10 cellular contexts compared by ENCODE assay signal in the genomic region with DNA sequence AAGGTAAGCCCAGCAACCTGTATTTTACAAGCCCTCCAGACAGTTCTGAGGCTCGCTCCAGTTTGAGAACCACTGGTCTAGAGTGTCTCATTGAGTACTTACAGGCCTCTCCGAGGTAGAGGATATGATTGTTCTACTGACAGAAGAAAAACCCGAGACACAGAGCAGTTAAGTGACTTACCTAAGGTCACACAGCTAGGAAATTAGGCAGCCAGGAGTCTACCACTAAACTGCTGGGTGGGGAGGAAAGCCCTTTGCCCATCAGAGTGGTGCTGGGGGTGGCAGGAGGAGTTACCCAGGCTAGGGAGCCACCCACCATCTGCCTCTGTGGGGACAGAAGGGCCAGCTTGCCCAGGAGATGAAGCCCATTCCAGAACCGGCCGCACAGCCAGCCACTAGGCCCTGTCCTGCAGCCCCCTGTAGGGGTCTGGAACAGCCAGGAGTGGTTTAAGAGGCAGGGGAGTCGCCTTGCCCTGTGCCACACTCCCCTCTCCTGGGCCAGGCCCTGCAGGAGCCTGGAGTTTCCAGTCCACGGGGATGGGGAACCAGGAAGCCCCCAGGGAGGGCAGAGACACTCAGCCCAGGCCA. TPM values are rescaled to one million over a fixed set of nuclear protein-coding genes. Genes with fewer than 3 reads are reported as not detected.
A peak's percentile ranks its signal among the peaks of the same experiment; 100 is the strongest.
DNase-seq lines count a peak whose midpoint lies in the region; ATAC-seq and TF ChIP-seq lines count a peak whose summit lies in the region.
"Had no signal": no experiment of that assay in that cellular context is flagged by ENCODE, and none has a peak within 500 bp of the region (broad histone marks: within the 10 kb centered on the region; RNA-seq: fewer than 3 reads in every experiment).

No MANE protein-coding gene starts in this region.

- H3K18ac ChIP-seq in mesendoderm (ENCODE audit: low read length), result no peak overlapping the region

- H2AK5ac ChIP-seq in mesendoderm (ENCODE audit: low read length), result no peak overlapping the region

- peaks cover 19% of the 10 kb centered on the region for H3K27me3 Mint-ChIP-seq in activated naive CD8-positive, alpha-beta T cell treated with anti-CD3 and anti-CD28 coated beads for 36 hours

- H3K4me3 ChIP-seq in left ventricle myocardium inferior (peak overlapping the region; percentile 46), right atrium auricular region (peak overlapping the region in 1 of 2 donors; percentile 23), mesendoderm (ENCODE audit: low read length) (no peak overlapping the region)
- no peak overlapping the region for H3K4me3 ChIP-seq in effector memory CD4-positive, alpha-beta T cell (ENCODE audit: insufficient read depth, low read depth, low read length, poor library complexity, severe bottlenecking)

- H2BK5ac ChIP-seq in mesendoderm (ENCODE audit: low read length), result no peak overlapping the region

- no peak overlapping the region for H4K8ac ChIP-seq in mesendoderm (ENCODE audit: low read depth, low read length)

- H3K27me3 ChIP-seq in left ventricle myocardium inferior (ENCODE audit: low read depth), result peaks cover 62% of the 10 kb centered on the region
- no peaks in the 10 kb centered on the region for H3K27me3 ChIP-seq in right atrium auricular region
- H3K27me3 ChIP-seq in mesendoderm (ENCODE audit: insufficient read depth, low read length, poor library complexity), result no peaks in the 10 kb centered on the region
- H3K27me3 ChIP-seq in effector memory CD4-positive, alpha-beta T cell (replicated peaks; ENCODE audit: control insufficient read depth, insufficient read depth, low read length, poor library complexity, severe bottlenecking), result no peaks in the 10 kb centered on the region

- peak overlapping the region; percentile 68 for H3K27ac Mint-ChIP-seq in activated naive CD8-positive, alpha-beta T cell treated with anti-CD3 and anti-CD28 coated beads for 36 hours

- no peak overlapping the region for H4K5ac ChIP-seq in mesendoderm (ENCODE audit: low read length)

- no peak overlapping the region for H3K4me3 Mint-ChIP-seq in activated naive CD8-positive, alpha-beta T cell treated with anti-CD3 and anti-CD28 coated beads for 36 hours

- no peaks in the 10 kb centered on the region for H3K9me3 Mint-ChIP-seq in activated naive CD8-positive, alpha-beta T cell treated with anti-CD3 and anti-CD28 coated beads for 36 hours

- no peak overlapping the region for H3K4me2 ChIP-seq in mesendoderm (ENCODE audit: low read length)

- peaks cover 15% of the 10 kb centered on the region for H3K4me1 Mint-ChIP-seq in activated naive CD8-positive, alpha-beta T cell treated with anti-CD3 and anti-CD28 coated beads for 36 hours

- no peak overlapping the region for H2BK15ac ChIP-seq in mesendoderm (replicated peaks; ENCODE audit: low read depth)

- H3K9me3 ChIP-seq in left ventricle myocardium inferior (replicated peaks) (no peaks in the 10 kb centered on the region), right atrium auricular region (no peaks in the 10 kb centered on the region)
- no peaks in the 10 kb centered on the region for H3K9me3 ChIP-seq in effector memory CD4-positive, alpha-beta T cell (ENCODE audit: control insufficient read depth, low read length)

- H3K27ac ChIP-seq in left ventricle myocardium inferior (replicated peaks) (no peak overlapping the region), right atrium auricular region (no peak overlapping the region), mesendoderm (ENCODE audit: low read depth, low read length) (no peak overlapping the region)
- H3K27ac ChIP-seq in effector memory CD4-positive, alpha-beta T cell (ENCODE audit: insufficient read depth, low read length, poor library complexity, severe bottlenecking), result no peak overlapping the region

- H3K4me1 ChIP-seq in left ventricle myocardium inferior (peaks cover 5% of the 10 kb centered on the region), right atrium auricular region (no peaks in the 10 kb centered on the region), mesendoderm (ENCODE audit: control insufficient read depth, low read depth, low read length) (peaks cover 4% of the 10 kb centered on the region)
- H3K4me1 ChIP-seq in effector memory CD4-positive, alpha-beta T cell (ENCODE audit: control insufficient read depth, insufficient read depth, low read length, poor library complexity, severe bottlenecking), result peaks cover 7% of the 10 kb centered on the region

- H3K23ac ChIP-seq in mesendoderm (ENCODE audit: low read length), result no peak overlapping the region

- ATAC-seq in GM21723 (IDR thresholded peaks at IDR 0.05; ENCODE audit: unreplicated experiment) (no peak), HG02938 (IDR thresholded peaks at IDR 0.05; ENCODE audit: unreplicated experiment) (no peak)
- no peak for ATAC-seq in activated CD4-positive, CD25-positive, alpha-beta regulatory T cell treated with anti-CD3 and anti-CD28 coated beads, Interleukin-2, amount 50 U/mL, for 24 hours

- WGBS in mesendoderm (ENCODE audit: extremely low coverage, insufficient coverage, low lambda C conversion rate), result no CpG with 5 or more reads among the region's 7 CpGs

- DNase-seq in left ventricle myocardium inferior, result no peak
- DNase-seq in right atrium auricular region (ENCODE audit: low spot score), result no peak
- DNase-seq in activated naive CD8-positive, alpha-beta T cell treated with anti-CD3 and anti-CD28 coated beads for 36 hours, result no peak
- DNase-seq in mesendoderm, result no peak
- DNase-seq in effector memory CD4-positive, alpha-beta T cell, result no peak
- DNase-seq: NCI-H1105 treated with DMSO at 0.1 percent for 48 hours, NCI-H510A had no signal

- intact Hi-C loops in left ventricle myocardium inferior (cut with micrococcal nuclease), result no loop called here

- H2BK120ac ChIP-seq in mesendoderm (ENCODE audit: low read depth, low read length), result no peak overlapping the region

- H3K36me3 ChIP-seq in left ventricle myocardium inferior, result no peaks in the 10 kb centered on the region
- no peaks in the 10 kb centered on the region for H3K36me3 ChIP-seq in right atrium auricular region
- no peaks in the 10 kb centered on the region for H3K36me3 ChIP-seq in mesendoderm (ENCODE audit: control insufficient read depth, insufficient read depth, low read length)
- H3K36me3 ChIP-seq in effector memory CD4-positive, alpha-beta T cell (ENCODE audit: control insufficient read depth, insufficient read depth, low read length), result no peaks in the 10 kb centered on the region

- H3K79me1 ChIP-seq in mesendoderm (ENCODE audit: low read length), result no peaks in the 10 kb centered on the region

- peak overlapping the region; percentile 28 for H3K4ac ChIP-seq in mesendoderm (ENCODE audit: low read depth, low read length)

- H3K9ac ChIP-seq in mesendoderm (ENCODE audit: low read length), result peak overlapping the region; percentile 51

- H3K79me2 ChIP-seq in mesendoderm (ENCODE audit: control insufficient read depth, insufficient read depth, low read length), result no peaks in the 10 kb centered on the region

- no peaks in the 10 kb centered on the region for H3K36me3 Mint-ChIP-seq in activated naive CD8-positive, alpha-beta T cell treated with anti-CD3 and anti-CD28 coated beads for 36 hours

- TF ChIP-seq CTCF in left ventricle myocardium inferior (IDR thresholded peaks at IDR 0.05; ENCODE audit: borderline replicate concordance) (no peak), right atrium auricular region (IDR thresholded peaks at IDR 0.05) (no peak)

- peak overlapping the region; percentile 76 for H3K56ac ChIP-seq in mesendoderm (ENCODE audit: low read length)

RNA-seq across cellular contexts. Expression of gene RASGRP4, which starts 0.7 kb away (rescaled TPM):
- total RNA-seq in left ventricle myocardium inferior (1.5 TPM), right atrium auricular region (1 to 10 TPM; 1.1 to 2.9 TPM)
- total RNA-seq in activated naive CD8-positive, alpha-beta T cell treated with anti-CD3 and anti-CD28 coated beads for 36 hours, result under 1 TPM; 0.22 to 0.23 TPM
- polyA plus RNA-seq in mesendoderm (2013, experiment 1 of 2), result 1.0 TPM
- 0.98 TPM for polyA plus RNA-seq in mesendoderm (2013, experiment 2 of 2)

RNA-seq across cellular contexts. Expression of gene RYR1, which starts 8.2 kb away (rescaled TPM):
- 0.74 TPM for total RNA-seq in left ventricle myocardium inferior
- 1 to 10 TPM in 1 of 2 donors, under 1 TPM in 1; 0.33 to 1.7 TPM for total RNA-seq in right atrium auricular region
- under 1 TPM; 0.19 to 0.28 TPM for total RNA-seq in activated naive CD8-positive, alpha-beta T cell treated with anti-CD3 and anti-CD28 coated beads for 36 hours
- polyA plus RNA-seq in mesendoderm (2013, experiment 1 of 2), result 2.8 TPM
- 3.3 TPM for polyA plus RNA-seq in mesendoderm (2013, experiment 2 of 2)

RNA-seq across cellular contexts. Expression of gene FAM98C, which starts 22.4 kb away (rescaled TPM):
- 11.5 TPM for total RNA-seq in left ventricle myocardium inferior
- total RNA-seq in right atrium auricular region, result 10 to 100 TPM; 11.9 to 19.8 TPM
- total RNA-seq in activated naive CD8-positive, alpha-beta T cell treated with anti-CD3 and anti-CD28 coated beads for 36 hours, result 1 to 10 TPM; 8.1 to 9.3 TPM
- polyA plus RNA-seq in mesendoderm (2013, experiment 1 of 2), result 2.2 TPM
- 2.6 TPM for polyA plus RNA-seq in mesendoderm (2013, experiment 2 of 2)

RNA-seq across cellular contexts. Expression of gene SPRED3, which starts 36.8 kb away (rescaled TPM):
- total RNA-seq in left ventricle myocardium inferior (0.71 TPM), right atrium auricular region (under 1 TPM; 0.56 to 0.67 TPM)
- under 1 TPM; 0.45 to 0.74 TPM for total RNA-seq in activated naive CD8-positive, alpha-beta T cell treated with anti-CD3 and anti-CD28 coated beads for 36 hours
- 2.1 TPM for polyA plus RNA-seq in mesendoderm (2013, experiment 1 of 2)
- polyA plus RNA-seq in mesendoderm (2013, experiment 2 of 2), result 2.1 TPM

RNA-seq across cellular contexts. Expression of gene GGN, which starts 37.5 kb away (rescaled TPM):
- total RNA-seq in left ventricle myocardium inferior, result not detected
- 1 to 10 TPM in 1 of 2 donors, under 1 TPM in 1; 0.37 to 1.3 TPM for total RNA-seq in right atrium auricular region
- total RNA-seq in activated naive CD8-positive, alpha-beta T cell treated with anti-CD3 and anti-CD28 coated beads for 36 hours, result under 1 TPM in 1 of 2 experiments, not detected in 1; 0.14 TPM
- 0.56 TPM for polyA plus RNA-seq in mesendoderm (2013, experiment 1 of 2)
- polyA plus RNA-seq in mesendoderm (2013, experiment 2 of 2), result 0.35 TPM
